ENCODE assay signal across 17 cellular contexts in genomic region chr4:25978327-25978726, GRCh38.
"Had no signal": no experiment of that assay in that cellular context is flagged by ENCODE, and none has a peak within 500 bp of the region (broad histone marks: within the 10 kb centered on the region; RNA-seq: fewer than 3 reads in every experiment).

No MANE protein-coding gene starts in this region.

- H3K4me1 Mint-ChIP-seq: activated CD4-positive, alpha-beta T cell treated with anti-CD3 and anti-CD28 coated beads, Interleukin-2, amount 10 ng/mL, durations not matched to agents 7 days and 5 days; activated naive CD8-positive, alpha-beta T cell treated with anti-CD3 and anti-CD28 coated beads, Interleukin-2, amount 10 ng/mL, durations not matched to agents 7 days and 5 days had no signal

- H3K27me3 Mint-ChIP-seq: effector memory CD8-positive, alpha-beta T cell had no signal

- H3K4me3 Mint-ChIP-seq: activated CD4-positive, alpha-beta T cell treated with anti-CD3 and anti-CD28 coated beads, Interleukin-2, amount 10 ng/mL, durations not matched to agents 7 days and 5 days; activated naive CD8-positive, alpha-beta T cell treated with anti-CD3 and anti-CD28 coated beads, Interleukin-2, amount 10 ng/mL, durations not matched to agents 7 days and 5 days; effector memory CD8-positive, alpha-beta T cell; memory B cell; nephron; stimulated activated naive B cell treated with anti-CD40 and anti-IgM and Interleukin-4, amounts not matched to agents 10 μg/mL and 1 μg/mL and 100 μg/mL, for 72 hours; T-helper 2 cell treated with Interferon-gamma antibody and Interleukin-4, amounts not matched to agents 5 μg/mL and 100 μg/mL, for 36 hours had no signal

- ATAC-seq: effector memory CD8-positive, alpha-beta T cell; pancreas; stimulated activated naive B cell treated with anti-CD40 and anti-IgM and Interleukin-4, amounts not matched to agents 10 μg/mL and 1 μg/mL and 100 μg/mL, for 72 hours had no signal

- H3K36me3 Mint-ChIP-seq: activated naive CD8-positive, alpha-beta T cell treated with anti-CD3 and anti-CD28 coated beads, Interleukin-2, amount 10 ng/mL, durations not matched to agents 7 days and 5 days; memory B cell had no signal

- H3K27ac Mint-ChIP-seq: activated CD4-positive, alpha-beta T cell treated with anti-CD3 and anti-CD28 coated beads, Interleukin-2, amount 10 ng/mL, durations not matched to agents 7 days and 5 days; activated naive CD8-positive, alpha-beta T cell treated with anti-CD3 and anti-CD28 coated beads, Interleukin-2, amount 10 ng/mL, durations not matched to agents 7 days and 5 days; memory B cell; stimulated activated naive B cell treated with anti-CD40 and anti-IgM and Interleukin-4, amounts not matched to agents 10 μg/mL and 1 μg/mL and 100 μg/mL, for 72 hours; T-helper 2 cell treated with Interferon-gamma antibody and Interleukin-4, amounts not matched to agents 5 μg/mL and 100 μg/mL, for 36 hours had no signal

- DNase-seq: activated CD4-positive, alpha-beta T cell treated with anti-CD3 and anti-CD28 coated beads, Interleukin-2, amount 10 ng/mL, durations not matched to agents 7 days and 5 days; activated CD8-positive, alpha-beta memory T cell treated with anti-CD3 and anti-CD28 coated beads for 24 hours; activated gamma-delta T cell treated with Interleukin-2 at 50 U/mL for 16 hours; activated naive CD8-positive, alpha-beta T cell treated with anti-CD3 and anti-CD28 coated beads, Interleukin-2, amount 10 ng/mL, durations not matched to agents 7 days and 5 days; dermis blood vessel endothelial cell; effector memory CD8-positive, alpha-beta T cell; hippocampal formation; kidney; left ventricle myocardium inferior; pancreas; stimulated activated CD4-positive, alpha-beta T cell treated with anti-CD3 and anti-CD28 coated beads, Interleukin-12 subunit alpha, Interleukin-12 subunit beta, amount 100 ng/mL, for 4 hours; stimulated activated CD4-positive, alpha-beta T cell treated with anti-CD3 and anti-CD28 coated beads, Interleukin-4, amount 100 ng/mL, for 1 hour; stimulated activated naive B cell treated with anti-CD40 and anti-IgM and Interleukin-4, amounts not matched to agents 10 μg/mL and 1 μg/mL and 100 μg/mL, for 72 hours; thyroid gland had no signal

- H3K9me3 Mint-ChIP-seq: activated CD4-positive, alpha-beta T cell treated with anti-CD3 and anti-CD28 coated beads, Interleukin-2, amount 10 ng/mL, durations not matched to agents 7 days and 5 days; activated naive CD8-positive, alpha-beta T cell treated with anti-CD3 and anti-CD28 coated beads, Interleukin-2, amount 10 ng/mL, durations not matched to agents 7 days and 5 days; effector memory CD8-positive, alpha-beta T cell; memory B cell; nephron; stimulated activated naive B cell treated with anti-CD40 and anti-IgM and Interleukin-4, amounts not matched to agents 10 μg/mL and 1 μg/mL and 100 μg/mL, for 72 hours; T-helper 2 cell treated with Interferon-gamma antibody and Interleukin-4, amounts not matched to agents 5 μg/mL and 100 μg/mL, for 36 hours had no signal
